ENCODE assay signal across 1 cellular context in the genomic region with DNA sequence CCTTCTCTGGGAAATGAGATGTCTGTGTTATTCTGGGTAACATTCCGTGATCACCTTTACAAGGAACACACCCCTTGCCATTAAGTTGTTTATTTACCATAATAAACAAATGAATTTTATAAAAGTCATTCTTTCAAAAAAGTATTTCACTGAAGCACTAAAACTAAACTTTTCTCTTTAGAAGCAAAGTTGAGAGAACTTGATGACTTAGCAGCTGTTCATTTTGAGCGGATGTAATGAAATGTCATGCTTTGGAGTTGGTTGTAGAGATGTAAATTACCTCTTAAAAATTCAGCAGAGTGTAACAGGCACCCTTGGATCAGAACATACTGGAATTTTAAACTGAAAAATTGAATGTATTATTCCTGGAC.
TF ChIP-seq lines count a peak whose summit lies in the region.

No MANE protein-coding gene starts in this region.

TF ChIP-seq in endothelial cell of umbilical vein, 7 proteins besides CTCF, POLR2A, EP300 and RAD21:
- TF ChIP-seq GATA2 (IDR thresholded peaks at IDR 0.05; ENCODE audit: insufficient read depth, insufficient read length, low read depth, low read length): no peak
- no peak for TF ChIP-seq FOS (IDR thresholded peaks at IDR 0.05; ENCODE audit: borderline replicate concordance, insufficient read depth, low read length)
- TF ChIP-seq, protein P1, sequence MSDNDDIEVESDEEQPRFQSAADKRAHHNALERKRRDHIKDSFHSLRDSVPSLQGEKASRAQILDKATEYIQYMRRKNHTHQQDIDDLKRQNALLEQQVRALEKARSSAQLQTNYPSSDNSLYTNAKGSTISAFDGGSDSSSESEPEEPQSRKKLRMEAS (IDR thresholded peaks at IDR 0.05; ENCODE audit: insufficient read depth, insufficient read length): no peak
